ENCODE assay signal across 18 cellular contexts in the genomic region with DNA sequence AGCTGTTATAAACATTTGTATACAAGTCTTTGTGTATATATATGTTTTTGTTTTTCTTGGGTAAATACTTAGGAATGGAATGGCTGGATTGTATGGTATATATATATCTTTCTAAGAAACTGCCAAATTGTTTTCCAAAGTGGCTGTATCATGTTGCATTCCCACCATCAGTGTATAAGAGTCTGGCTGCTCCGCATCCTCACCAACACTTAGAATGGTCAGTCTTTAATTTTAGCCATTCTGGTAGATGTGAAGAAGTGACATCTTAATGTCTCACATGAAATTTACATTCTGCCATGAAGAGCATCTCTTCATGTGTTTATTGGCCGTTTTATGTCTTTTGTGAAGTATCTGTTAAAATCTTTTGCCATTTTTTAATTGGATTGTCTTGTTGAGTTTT. TPM values are rescaled to one million over a fixed set of nuclear protein-coding genes. Genes with fewer than 3 reads are reported as not detected.
DNase-seq lines count a peak whose midpoint lies in the region; ATAC-seq and TF ChIP-seq lines count a peak whose summit lies in the region.
"Had no signal": no experiment of that assay in that cellular context is flagged by ENCODE, and none has a peak within 500 bp of the region (broad histone marks: within the 10 kb centered on the region; RNA-seq: fewer than 3 reads in every experiment).

No MANE protein-coding gene starts in this region.

- H4K20me1 ChIP-seq in PC-9 (ENCODE audit: insufficient read depth), result no peaks in the 10 kb centered on the region

- H3F3A ChIP-seq in PC-9 (ENCODE audit: insufficient read depth, low read depth), result peaks cover 41% of the 10 kb centered on the region

- POLR2A ChIA-PET in PC-9 (lab: Charles Lee; ENCODE audit: unreplicated experiment), result no interaction called here

- no peak overlapping the region for H2AFZ ChIP-seq in PC-9

- no peaks in the 10 kb centered on the region for H3K27me3 Mint-ChIP-seq in activated naive CD4-positive, alpha-beta T cell treated with anti-CD3 and anti-CD28 coated beads, Interleukin-2, amount 10 ng/mL, durations not matched to agents 7 days and 5 days
- H3K27me3 Mint-ChIP-seq in dendritic cell treated with granulocyte-macrophage colony-stimulating factor and Interleukin-4, amounts not matched to agents 40 ng/mL and 50 ng/mL, for 4 days, result no peaks in the 10 kb centered on the region

- H3K9me3 ChIP-seq in PC-9 (ENCODE audit: insufficient read depth, low read depth), result peaks cover 9% of the 10 kb centered on the region
- H3K9me3 ChIP-seq: body of pancreas, Caco-2, stomach, vagina had no signal

- peaks cover 19% of the 10 kb centered on the region for H3K36me3 ChIP-seq in PC-9 (ENCODE audit: low read depth)
- H3K36me3 ChIP-seq: vagina had no signal

- peak overlapping the region; percentile 73 for H3K4me2 ChIP-seq in PC-9

- peaks cover 45% of the 10 kb centered on the region for H3K4me1 ChIP-seq in PC-9 (replicated peaks; ENCODE audit: insufficient read depth)
- H3K4me1 ChIP-seq: body of pancreas, Caco-2, vagina had no signal

- peaks cover 16% of the 10 kb centered on the region for H3K9me3 Mint-ChIP-seq in activated naive CD4-positive, alpha-beta T cell treated with anti-CD3 and anti-CD28 coated beads, Interleukin-2, amount 10 ng/mL, durations not matched to agents 7 days and 5 days
- H3K9me3 Mint-ChIP-seq in dendritic cell treated with granulocyte-macrophage colony-stimulating factor and Interleukin-4, amounts not matched to agents 40 ng/mL and 50 ng/mL, for 4 days, result peaks cover 9% of the 10 kb centered on the region

- no peak for TF ChIP-seq CTCF in PC-9 (conservative IDR thresholded peaks at IDR 0.05)

- intact Hi-C loops in PC-9 (cut with micrococcal nuclease; ENCODE audit: unreplicated experiment), result no loop called here
- intact Hi-C loops in dendritic cell treated with granulocyte-macrophage colony-stimulating factor and Interleukin-4, amounts not matched to agents 40 ng/mL and 50 ng/mL, for 4 days (cut with micrococcal nuclease), result no loop called here

- no peak overlapping the region for H3K4me3 ChIP-seq in PC-9
- H3K4me3 ChIP-seq: body of pancreas, MG63, stomach, vagina had no signal

- H3K36me3 Mint-ChIP-seq in activated naive CD4-positive, alpha-beta T cell treated with anti-CD3 and anti-CD28 coated beads, Interleukin-2, amount 10 ng/mL, durations not matched to agents 7 days and 5 days, result peaks cover 36% of the 10 kb centered on the region
- H3K36me3 Mint-ChIP-seq in dendritic cell treated with granulocyte-macrophage colony-stimulating factor and Interleukin-4, amounts not matched to agents 40 ng/mL and 50 ng/mL, for 4 days (ENCODE audit: low read depth), result peaks cover 32% of the 10 kb centered on the region

- peak overlapping the region; percentile 78 for H3K27ac Mint-ChIP-seq in activated naive CD4-positive, alpha-beta T cell treated with anti-CD3 and anti-CD28 coated beads, Interleukin-2, amount 10 ng/mL, durations not matched to agents 7 days and 5 days
- H3K27ac Mint-ChIP-seq in dendritic cell treated with granulocyte-macrophage colony-stimulating factor and Interleukin-4, amounts not matched to agents 40 ng/mL and 50 ng/mL, for 4 days, result peak overlapping the region; percentile 80

- DNase-seq in activated naive CD4-positive, alpha-beta T cell treated with anti-CD3 and anti-CD28 coated beads, Interleukin-2, amount 10 ng/mL, durations not matched to agents 7 days and 5 days, result no peak
- DNase-seq in activated naive CD4-positive, alpha-beta T cell treated with anti-CD3 and anti-CD28 coated beads, Interleukin-2, amount 50 U/mL, for 16 hours, result no peak
- DNase-seq in PC-9, result no peak
- DNase-seq: body of pancreas; Caco-2; dermis blood vessel endothelial cell; H9; MG63; NCI-H187; stimulated activated CD4-positive, alpha-beta T cell treated with anti-CD3 and anti-CD28 coated beads, Interleukin-15, amount 100 ng/mL, for 24 hours; stomach had no signal

- BruUV-seq in PC-9 (replicated peaks; lab: Mats Ljungman, UMichigan), result no TSS peak

- H3K27me3 ChIP-seq in PC-9 (ENCODE audit: insufficient read depth, low read depth), result no peaks in the 10 kb centered on the region
- H3K27me3 ChIP-seq: body of pancreas, MG63, stomach, vagina had no signal

- peaks cover 47% of the 10 kb centered on the region for H3K79me2 ChIP-seq in PC-9 (ENCODE audit: low read depth)

- ATAC-seq in GM19328 (IDR thresholded peaks at IDR 0.05; ENCODE audit: unreplicated experiment) (no peak), GM18868 (IDR thresholded peaks at IDR 0.05; ENCODE audit: unreplicated experiment) (no peak), HG03175 (IDR thresholded peaks at IDR 0.05; ENCODE audit: unreplicated experiment) (no peak)
- ATAC-seq: body of pancreas, esophagus mucosa had no signal

- H3K27ac ChIP-seq in PC-9 (peak overlapping the region; percentile 91), temporal lobe (ENCODE audit: low read depth, low read length) (peak overlapping the region; percentile 5)
- H3K27ac ChIP-seq: body of pancreas, vagina had no signal

- no peak overlapping the region for H3K4me3 Mint-ChIP-seq in activated naive CD4-positive, alpha-beta T cell treated with anti-CD3 and anti-CD28 coated beads, Interleukin-2, amount 10 ng/mL, durations not matched to agents 7 days and 5 days
- H3K4me3 Mint-ChIP-seq in dendritic cell treated with granulocyte-macrophage colony-stimulating factor and Interleukin-4, amounts not matched to agents 40 ng/mL and 50 ng/mL, for 4 days, result no peak overlapping the region
- H3K4me3 Mint-ChIP-seq: H9 had no signal

- H3K4me1 Mint-ChIP-seq in activated naive CD4-positive, alpha-beta T cell treated with anti-CD3 and anti-CD28 coated beads, Interleukin-2, amount 10 ng/mL, durations not matched to agents 7 days and 5 days, result peaks cover 28% of the 10 kb centered on the region
- H3K4me1 Mint-ChIP-seq in dendritic cell treated with granulocyte-macrophage colony-stimulating factor and Interleukin-4, amounts not matched to agents 40 ng/mL and 50 ng/mL, for 4 days (ENCODE audit: low read depth), result peaks cover 30% of the 10 kb centered on the region

- no peaks in the 10 kb centered on the region for H3K9me2 ChIP-seq in PC-9 (ENCODE audit: insufficient read depth)

- CTCF ChIA-PET in activated naive CD4-positive, alpha-beta T cell treated with anti-CD3 and anti-CD28 coated beads, Interleukin-2, amount 10 ng/mL, durations not matched to agents 7 days and 5 days (lab: Charles Lee), result interaction anchor here (1.2 to 2.0 kb wide), 3 partner anchors 10 to 25 kb away, joined by 4 to 7 read pairs (median 4); no protein-coding TSS in a partner anchor
- CTCF ChIA-PET in PC-9 (lab: Charles Lee), result no interaction called here

RNA-seq across cellular contexts. Expression of gene GALNT10, which starts 31.9 kb away (rescaled TPM):
- total RNA-seq in PC-9 (2021), result 74.0 and 101 TPM in 2 replicates
- total RNA-seq in temporal lobe, result 7.1 TPM
